In the genomic region with DNA sequence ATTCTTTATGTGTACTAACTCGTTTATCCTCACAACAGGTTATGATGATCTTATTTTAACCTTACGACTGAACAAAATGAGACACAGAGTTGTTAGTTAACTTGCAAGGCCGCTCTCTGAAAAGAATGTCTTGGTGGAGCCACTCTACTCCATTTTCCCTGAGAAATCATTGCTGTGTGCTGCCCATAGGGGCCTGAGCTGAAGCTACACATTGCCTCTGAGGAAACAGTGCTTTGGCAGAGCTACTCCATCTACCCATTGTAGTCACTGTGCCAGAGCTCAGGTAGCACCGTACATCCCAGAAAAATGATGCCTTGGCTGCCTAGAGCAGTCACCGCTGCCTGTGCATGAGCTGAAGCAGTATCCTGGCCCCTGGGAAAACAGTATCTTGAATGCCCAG, we compare ENCODE assay signal across 24 cellular contexts.
"Had no signal": no experiment of that assay in that cellular context is flagged by ENCODE, and none has a peak within 500 bp of the region (broad histone marks: within the 10 kb centered on the region; RNA-seq: fewer than 3 reads in every experiment).

No MANE protein-coding gene starts in this region.

- H3K4me3 Mint-ChIP-seq: dendritic cell treated with granulocyte-macrophage colony-stimulating factor and Interleukin-4, amounts not matched to agents 40 ng/mL and 50 ng/mL, for 4 days; effector memory CD8-positive, alpha-beta T cell; endodermal cell; mesothelial cell of epicardium; naive B cell had no signal

- ATAC-seq: effector memory CD8-positive, alpha-beta T cell; esophagus mucosa; gastroesophageal sphincter; left cardiac atrium; left lung; left ventricle myocardium superior; lower lobe of right lung; mucosa of descending colon had no signal

- H3K4me1 Mint-ChIP-seq: naive B cell had no signal

- H3K27me3 Mint-ChIP-seq: dendritic cell treated with granulocyte-macrophage colony-stimulating factor and Interleukin-4, amounts not matched to agents 40 ng/mL and 50 ng/mL, for 4 days; effector memory CD8-positive, alpha-beta T cell; naive B cell had no signal

- H3K27ac Mint-ChIP-seq: dendritic cell treated with granulocyte-macrophage colony-stimulating factor and Interleukin-4, amounts not matched to agents 40 ng/mL and 50 ng/mL, for 4 days; effector memory CD8-positive, alpha-beta T cell; endodermal cell; mesothelial cell of epicardium; naive B cell had no signal

- H3K9me3 Mint-ChIP-seq: endodermal cell had no signal

- H3K36me3 Mint-ChIP-seq: naive B cell had no signal

- DNase-seq: colonic mucosa; cortex of kidney; effector CD8-positive, alpha-beta T cell; effector memory CD8-positive, alpha-beta T cell; endodermal cell; erythroblast; esophagus squamous epithelium; foreskin fibroblast; foreskin melanocyte; glutamatergic neuron; head of caudate nucleus; heart right ventricle; hippocampal formation; left cardiac atrium; left lung; left ventricle myocardium superior; lower lobe of right lung; mesenchymal stem cell; mucosa of descending colon; naive B cell had no signal
